Comparison of ENCODE assay signal across 8 cellular contexts in genomic region chr1:9589144-9589718, GRCh38. TPM values are rescaled to one million over a fixed set of nuclear protein-coding genes. Genes with fewer than 3 reads are reported as not detected.
DNase-seq lines count a peak whose midpoint lies in the region; ATAC-seq and TF ChIP-seq lines count a peak whose summit lies in the region.

No MANE protein-coding gene starts in this region.

- H3K36me3 ChIP-seq in endocrine pancreas (ENCODE audit: control insufficient read depth, insufficient read depth, low read length) (no peaks in the 10 kb centered on the region), muscle layer of duodenum (ENCODE audit: control insufficient read depth in 1 of 2, insufficient read depth in 2 of 2, low read length in 2 of 2) (no peaks in the 10 kb centered on the region), thoracic aorta (no peaks in the 10 kb centered on the region)

- peak overlapping the region; percentile 71 for H3K27ac Mint-ChIP-seq in activated CD4-positive, alpha-beta T cell treated with anti-CD3 and anti-CD28 coated beads, Interleukin-2, amount 10 ng/mL, durations not matched to agents 24 days and 14 days

- intact Hi-C loops in activated CD4-positive, alpha-beta T cell treated with anti-CD3 and anti-CD28 coated beads, Interleukin-2, amount 10 ng/mL, durations not matched to agents 24 days and 14 days (cut with micrococcal nuclease) = no loop called here

- peak; percentile 11 for ATAC-seq in GM19397 (IDR thresholded peaks at IDR 0.05; ENCODE audit: unreplicated experiment)
- ATAC-seq in thoracic aorta (ENCODE audit: insufficient number of reproducible peaks, low FRiP score, low read depth) = no peak
- ATAC-seq in GM18870 (IDR thresholded peaks at IDR 0.05; ENCODE audit: unreplicated experiment) = no peak

- peak overlapping the region; percentile 2 for H3K9ac ChIP-seq in endocrine pancreas (ENCODE audit: control insufficient read depth, insufficient read depth, low read length)

- H3K9me3 ChIP-seq in endocrine pancreas (ENCODE audit: control insufficient read depth, low read length) (no peaks in the 10 kb centered on the region), muscle layer of duodenum (ENCODE audit: control insufficient read depth in 1 of 2, low read length in 2 of 2) (no peaks in the 10 kb centered on the region), thoracic aorta (no peaks in the 10 kb centered on the region)

- no peak for TF ChIP-seq CTCF in thoracic aorta (IDR thresholded peaks at IDR 0.05)

- no peaks in the 10 kb centered on the region for H3K9me3 Mint-ChIP-seq in activated CD4-positive, alpha-beta T cell treated with anti-CD3 and anti-CD28 coated beads, Interleukin-2, amount 10 ng/mL, durations not matched to agents 24 days and 14 days

- H3K4me3 ChIP-seq in endocrine pancreas (ENCODE audit: control insufficient read depth, insufficient read depth, low read length) = no peak overlapping the region
- H3K4me3 ChIP-seq in muscle layer of duodenum (ENCODE audit: low read depth in 1 of 2, low read length in 2 of 2) = peak overlapping the region; percentile 65 to 77
- peak overlapping the region; percentile 89 for H3K4me3 ChIP-seq in thoracic aorta

- H3K27me3 ChIP-seq in endocrine pancreas (ENCODE audit: control insufficient read depth, insufficient read depth, low read length) (no peaks in the 10 kb centered on the region), muscle layer of duodenum (ENCODE audit: low read depth, low read length) (no peaks in the 10 kb centered on the region), thoracic aorta (replicated peaks; ENCODE audit: insufficient read depth) (no peaks in the 10 kb centered on the region)

- peaks cover 22% of the 10 kb centered on the region for H3K4me1 Mint-ChIP-seq in activated CD4-positive, alpha-beta T cell treated with anti-CD3 and anti-CD28 coated beads, Interleukin-2, amount 10 ng/mL, durations not matched to agents 24 days and 14 days

- peak overlapping the region; percentile 51 for H3K27ac ChIP-seq in muscle layer of duodenum (ENCODE audit: low read length)
- peak overlapping the region in 1 of 2 donors; percentile 30 for H3K27ac ChIP-seq in thoracic aorta

- H3K4me1 ChIP-seq in endocrine pancreas (ENCODE audit: control insufficient read depth, insufficient read depth, low read length) (no peaks in the 10 kb centered on the region), muscle layer of duodenum (ENCODE audit: control insufficient read depth in 1 of 2, insufficient read depth in 2 of 2, low read length in 2 of 2) (peaks cover 7 to 45% of the 10 kb centered on the region in 2 donors), thoracic aorta (ENCODE audit: control insufficient read depth in 1 of 2, low read depth in 2 of 2) (peaks cover 5 to 24% of the 10 kb centered on the region in 2 donors)

- peak; percentile 50 for DNase-seq in AG08396 (ENCODE audit: low spot score)
- peak; percentile 32 for DNase-seq in HT-29 (ENCODE audit: low spot score)
- DNase-seq in activated CD4-positive, alpha-beta T cell treated with anti-CD3 and anti-CD28 coated beads, Interleukin-2, amount 10 ng/mL, durations not matched to agents 24 days and 14 days = peak; percentile 83
- no peak for DNase-seq in thoracic aorta (ENCODE audit: low spot score)

- peaks cover 5% of the 10 kb centered on the region for H3K36me3 Mint-ChIP-seq in activated CD4-positive, alpha-beta T cell treated with anti-CD3 and anti-CD28 coated beads, Interleukin-2, amount 10 ng/mL, durations not matched to agents 24 days and 14 days (ENCODE audit: low read depth)

- peak overlapping the region; percentile 88 for H3K4me3 Mint-ChIP-seq in activated CD4-positive, alpha-beta T cell treated with anti-CD3 and anti-CD28 coated beads, Interleukin-2, amount 10 ng/mL, durations not matched to agents 24 days and 14 days

- no peaks in the 10 kb centered on the region for H3K27me3 Mint-ChIP-seq in activated CD4-positive, alpha-beta T cell treated with anti-CD3 and anti-CD28 coated beads, Interleukin-2, amount 10 ng/mL, durations not matched to agents 24 days and 14 days

RNA-seq across cellular contexts. Expression of gene TMEM201, which starts 0.5 kb away (rescaled TPM):
- 23.7 and 31.7 TPM in 2 replicates for total RNA-seq in HT-29 (2014; rRNA removed; shearing (Covaris generic))
- total RNA-seq in activated CD4-positive, alpha-beta T cell treated with anti-CD3 and anti-CD28 coated beads, Interleukin-2, amount 10 ng/mL, durations not matched to agents 24 days and 14 days = 35.9 and 37.3 TPM in 2 replicates
- 10 to 100 TPM; 11.2 to 15.0 TPM for total RNA-seq in thoracic aorta

RNA-seq across cellular contexts. Expression of gene SLC25A33, which starts 50.0 kb away (rescaled TPM):
- 13.0 and 15.5 TPM in 2 replicates for total RNA-seq in HT-29 (2014; rRNA removed; shearing (Covaris generic))
- 11.4 and 12.4 TPM in 2 replicates for total RNA-seq in activated CD4-positive, alpha-beta T cell treated with anti-CD3 and anti-CD28 coated beads, Interleukin-2, amount 10 ng/mL, durations not matched to agents 24 days and 14 days
- 10 to 100 TPM in 1 of 2 donors, 1 to 10 TPM in 1; 4.1 to 12.3 TPM for total RNA-seq in thoracic aorta
